8 cellular contexts compared by ENCODE assay signal in genomic region chr17:43170140-43170765, GRCh38. TPM values are rescaled to one million over a fixed set of nuclear protein-coding genes. Genes with fewer than 3 reads are reported as not detected.
DNase-seq lines count a peak whose midpoint lies in the region; ATAC-seq and TF ChIP-seq lines count a peak whose summit lies in the region.

No MANE protein-coding gene starts in this region.

- H3K79me2 ChIP-seq in SK-N-SH (ENCODE audit: insufficient read depth) = peaks cover 61% of the 10 kb centered on the region

- H3K4me1 ChIP-seq in SK-N-SH (ENCODE audit: control insufficient read depth in 1 of 2, insufficient read depth in 2 of 2, low read depth in 1 of 2, low read length in 1 of 2) (peaks cover 0 to 4% of the 10 kb centered on the region in 2 experiments; a peak in 2 of 4 replicates), thymus (ENCODE audit: control insufficient read depth, insufficient read depth, low read length) (peaks cover 12% of the 10 kb centered on the region)

- POLR2A ChIA-PET in SK-N-SH (lab: Yijun Ruan, JAX) = interaction anchor here (1.0 to 1.6 kb wide), 3 partner anchors 145 to 172 kb away, joined by 4 to 9 read pairs (median 5); partner anchors contain the start of gene RPL27

- TF ChIP-seq RAD21 in SK-N-SH (IDR thresholded peaks at IDR 0.05; ENCODE audit: low read length) = no peak

- no peak for TF ChIP-seq EP300 in SK-N-SH (IDR thresholded peaks at IDR 0.05; ENCODE audit: borderline replicate concordance in 1 of 2, low read depth in 1 of 2, low read length in 1 of 2)

- peaks cover 40% of the 10 kb centered on the region for H3F3A ChIP-seq in SK-N-SH (replicated peaks; ENCODE audit: insufficient read depth)

- H3K9me3 Mint-ChIP-seq in activated naive CD8-positive, alpha-beta T cell treated with anti-CD3 and anti-CD28 coated beads for 36 hours = no peaks in the 10 kb centered on the region
- H3K9me3 Mint-ChIP-seq in osteocyte (ENCODE audit: unreplicated experiment) = no peaks in the 10 kb centered on the region

- no peak overlapping the region for H3K4me3 Mint-ChIP-seq in activated naive CD8-positive, alpha-beta T cell treated with anti-CD3 and anti-CD28 coated beads for 36 hours
- no peak overlapping the region for H3K4me3 Mint-ChIP-seq in osteocyte (ENCODE audit: unreplicated experiment)

- H4K20me1 ChIP-seq in SK-N-SH (ENCODE audit: insufficient read depth) = no peaks in the 10 kb centered on the region

- peak overlapping the region; percentile 90 for H3K4me2 ChIP-seq in SK-N-SH

- no peaks in the 10 kb centered on the region for H3K9me3 ChIP-seq in SK-N-SH
- H3K9me3 ChIP-seq in thymus (ENCODE audit: control insufficient read depth) = no peaks in the 10 kb centered on the region

- H3K36me3 Mint-ChIP-seq in activated naive CD8-positive, alpha-beta T cell treated with anti-CD3 and anti-CD28 coated beads for 36 hours = peaks cover 11% of the 10 kb centered on the region
- H3K36me3 Mint-ChIP-seq in osteocyte (ENCODE audit: unreplicated experiment) = peaks cover 8% of the 10 kb centered on the region

- H3K4me3 ChIP-seq in SK-N-SH (ENCODE audit: low read depth in 2 of 2, low read length in 1 of 2) (peak overlapping the region; percentile 78 to 89), thymus (ENCODE audit: low read length) (peak overlapping the region; percentile 70)

- H3K27me3 ChIP-seq in SK-N-SH (ENCODE audit: insufficient read depth) = no peaks in the 10 kb centered on the region
- H3K27me3 ChIP-seq in thymus (ENCODE audit: control insufficient read depth, insufficient read depth) = no peaks in the 10 kb centered on the region

- H3K36me3 ChIP-seq in SK-N-SH (replicated peaks in 1 of 2; ENCODE audit: control insufficient read depth in 1 of 2, insufficient read depth in 2 of 2, low read length in 1 of 2) (peaks cover 0 to 4% of the 10 kb centered on the region in 2 experiments), thymus (ENCODE audit: control insufficient read depth, insufficient read depth) (peaks cover 4% of the 10 kb centered on the region)

- no peaks in the 10 kb centered on the region for H3K27me3 Mint-ChIP-seq in activated naive CD8-positive, alpha-beta T cell treated with anti-CD3 and anti-CD28 coated beads for 36 hours
- no peaks in the 10 kb centered on the region for H3K27me3 Mint-ChIP-seq in osteocyte (ENCODE audit: unreplicated experiment)

- CTCF ChIA-PET in SK-N-SH (lab: Yijun Ruan, JAX) = interaction anchor here (0.7 to 1.8 kb wide), 6 partner anchors 15 to 314 kb away, joined by 3 to 6 read pairs (median 3); partner anchors contain the start of genes BRCA1 and DHX8

- TF ChIP-seq CTCF in SK-N-SH (IDR thresholded peaks at IDR 0.05) = no peak
- no peak for TF ChIP-seq CTCF in osteocyte (IDR thresholded peaks at IDR 0.05)

- ATAC-seq in HG02623 (IDR thresholded peaks at IDR 0.05; ENCODE audit: unreplicated experiment) = peak; percentile 56

- peaks cover 20% of the 10 kb centered on the region for H3K4me1 Mint-ChIP-seq in activated naive CD8-positive, alpha-beta T cell treated with anti-CD3 and anti-CD28 coated beads for 36 hours
- H3K4me1 Mint-ChIP-seq in osteocyte (ENCODE audit: unreplicated experiment) = peaks cover 19% of the 10 kb centered on the region

- H2AFZ ChIP-seq in SK-N-SH (ENCODE audit: low read depth) = peak overlapping the region; percentile 83

- DNase-seq in GM04504 (ENCODE audit: low read depth) (peak; percentile 92), NCI-H1092 treated with DMSO at 0.1 percent for 48 hours (lab: John Stamatoyannopoulos, UW) (peak; percentile 94), SK-N-SH (peak; percentile 88), head of caudate nucleus (peak; percentile 73 to 97 (median 90)), osteocyte (ENCODE audit: extremely low spot score, unreplicated experiment) (peak; percentile 95)
- peak; percentile 86 for DNase-seq in activated naive CD8-positive, alpha-beta T cell treated with anti-CD3 and anti-CD28 coated beads for 36 hours

- peak overlapping the region; percentile 89 for H3K9ac ChIP-seq in SK-N-SH

- no peaks in the 10 kb centered on the region for H3K9me2 ChIP-seq in SK-N-SH

- peak overlapping the region; percentile 96 to 97 for H3K27ac ChIP-seq in SK-N-SH (ENCODE audit: low read depth in 2 of 2, low read length in 1 of 2)
- peak overlapping the region; percentile 100 for H3K27ac ChIP-seq in thymus (ENCODE audit: low read depth)

- 2% methylated on average over 27 of the region's 27 CpGs for WGBS in SK-N-SH (ENCODE audit: low lambda C conversion rate)
- WGBS in thymus = under 1% methylated on average over 27 of the region's 27 CpGs

- H3K27ac Mint-ChIP-seq in activated naive CD8-positive, alpha-beta T cell treated with anti-CD3 and anti-CD28 coated beads for 36 hours = no peak overlapping the region
- H3K27ac Mint-ChIP-seq in osteocyte (ENCODE audit: unreplicated experiment) = no peak overlapping the region

- intact Hi-C loops in head of caudate nucleus (cut with DNase I) = loop anchor here (5.0 kb wide), 2 partner anchors 43 to 148 kb away; partner anchors contain the start of genes BRCA1 and VAT1

TF ChIP-seq in SK-N-SH, 30 proteins besides CTCF, POLR2A, EP300 and RAD21 (continues in another document):
- TF ChIP-seq FOSL2 (IDR thresholded peaks at IDR 0.05; ENCODE audit: borderline replicate concordance, low read depth) = no peak
- TF ChIP-seq GABPA (IDR thresholded peaks at IDR 0.05; ENCODE audit: low read depth) = peak; percentile 82
- no peak for TF ChIP-seq USF1 (IDR thresholded peaks at IDR 0.05; ENCODE audit: borderline replicate concordance, low read depth)
- no peak for TF ChIP-seq TCF12 (IDR thresholded peaks at IDR 0.05)
- peak; percentile 64 for TF ChIP-seq CHD2 (IDR thresholded peaks at IDR 0.05; ENCODE audit: low read length, partially characterized antibody)
- no peak for TF ChIP-seq ZBTB33 (IDR thresholded peaks at IDR 0.05; ENCODE audit: borderline replicate concordance, low read depth)
- TF ChIP-seq FOXM1 (IDR thresholded peaks at IDR 0.05; ENCODE audit: low read depth) = no peak
- TF ChIP-seq RXRA (IDR thresholded peaks at IDR 0.05; ENCODE audit: borderline replicate concordance, low read depth) = no peak
- TF ChIP-seq MXI1 (IDR thresholded peaks at IDR 0.05; ENCODE audit: low read depth, low read length) = peak; percentile 79; the same call in 1 of the 2 replicates
- peak; percentile 63; the same call in 1 of the 2 replicates for TF ChIP-seq SIN3A (IDR thresholded peaks at IDR 0.05; ENCODE audit: borderline replicate concordance, low read depth, low read length)
- no peak for TF ChIP-seq POLR2AphosphoS5 (IDR thresholded peaks at IDR 0.05; ENCODE audit: low read depth, low read length)

RNA-seq across cellular contexts. Expression of gene NBR1, which starts 0.8 kb away (rescaled TPM):
- 41.4 and 62.5 TPM in 2 replicates for polyA plus RNA-seq in SK-N-SH (2012; rRNA removed)
- polyA plus RNA-seq in SK-N-SH (2012; cell fraction: cytosol; rRNA removed) = 45.4 and 53.2 TPM in 2 replicates
- polyA plus RNA-seq in SK-N-SH (2012; cell fraction: nucleus; rRNA removed) = 21.3 and 40.4 TPM in 2 replicates
- total RNA-seq in activated naive CD8-positive, alpha-beta T cell treated with anti-CD3 and anti-CD28 coated beads for 36 hours = 10 to 100 TPM; 36.7 to 36.9 TPM
- 102 and 104 TPM in 2 replicates for total RNA-seq in osteocyte
- 50.1 TPM for polyA plus RNA-seq in thymus

RNA-seq across cellular contexts. Expression of gene TMEM106A, which starts 41.4 kb away (rescaled TPM):
- polyA plus RNA-seq in SK-N-SH (2012; rRNA removed) (0.03 and 0.12 TPM in 2 replicates), thymus (4.4 TPM)
- 0.01 TPM in 1 of 2 replicates, not detected in the other for polyA plus RNA-seq in SK-N-SH (2012; cell fraction: cytosol; rRNA removed)
- 0.32 and 0.42 TPM in 2 replicates for polyA plus RNA-seq in SK-N-SH (2012; cell fraction: nucleus; rRNA removed)
- total RNA-seq in activated naive CD8-positive, alpha-beta T cell treated with anti-CD3 and anti-CD28 coated beads for 36 hours = 10 to 100 TPM in 1 of 2 experiments, 1 to 10 TPM in 1; 9.0 to 10.6 TPM
- total RNA-seq in osteocyte = 7.2 and 9.0 TPM in 2 replicates

RNA-seq across cellular contexts. Expression of gene BRCA1, which starts 45.1 kb away (rescaled TPM):
- polyA plus RNA-seq in SK-N-SH (2012; rRNA removed) (11.2 and 12.5 TPM in 2 replicates), thymus (2.0 TPM)
- polyA plus RNA-seq in SK-N-SH (2012; cell fraction: cytosol; rRNA removed) = 8.4 and 10.4 TPM in 2 replicates
- polyA plus RNA-seq in SK-N-SH (2012; cell fraction: nucleus; rRNA removed) = 13.3 and 15.5 TPM in 2 replicates
- 10 to 100 TPM; 84.1 to 86.7 TPM for total RNA-seq in activated naive CD8-positive, alpha-beta T cell treated with anti-CD3 and anti-CD28 coated beads for 36 hours
- 6.8 and 7.3 TPM in 2 replicates for total RNA-seq in osteocyte

RNA-seq across cellular contexts. Expression of gene CCDC200, which starts 58.2 kb away (rescaled TPM):
- polyA plus RNA-seq in SK-N-SH (2012; rRNA removed) = not detected in 2 replicates
- polyA plus RNA-seq in SK-N-SH (2012; cell fraction: cytosol; rRNA removed) = 0.07 TPM in 1 of 2 replicates, not detected in the other
- polyA plus RNA-seq in SK-N-SH (2012; cell fraction: nucleus; rRNA removed) = 0.14 and 0.15 TPM in 2 replicates
- total RNA-seq in activated naive CD8-positive, alpha-beta T cell treated with anti-CD3 and anti-CD28 coated beads for 36 hours = not detected
- not detected in 2 replicates for total RNA-seq in osteocyte
- 0.39 TPM for polyA plus RNA-seq in thymus

Comparison
In these comparisons a context has a peak if more than half of its experiments do, and no peak if none do; other contexts are left out.
1. Peak in every context shown above with its lines: DNase-seq, ATAC-seq, H3K4me3 ChIP-seq and H3K27ac ChIP-seq.
2. RNA of gene BRCA1, which starts 45.1 kb away (total RNA-seq): 84.1 to 86.7 TPM in activated naive CD8-positive, alpha-beta T cell treated with anti-CD3 and anti-CD28 coated beads for 36 hours; 6.8 to 7.3 TPM in osteocyte; every median in the first group is over 10 times any median in the second.